22 cellular contexts compared by ENCODE assay signal in the genomic region with DNA sequence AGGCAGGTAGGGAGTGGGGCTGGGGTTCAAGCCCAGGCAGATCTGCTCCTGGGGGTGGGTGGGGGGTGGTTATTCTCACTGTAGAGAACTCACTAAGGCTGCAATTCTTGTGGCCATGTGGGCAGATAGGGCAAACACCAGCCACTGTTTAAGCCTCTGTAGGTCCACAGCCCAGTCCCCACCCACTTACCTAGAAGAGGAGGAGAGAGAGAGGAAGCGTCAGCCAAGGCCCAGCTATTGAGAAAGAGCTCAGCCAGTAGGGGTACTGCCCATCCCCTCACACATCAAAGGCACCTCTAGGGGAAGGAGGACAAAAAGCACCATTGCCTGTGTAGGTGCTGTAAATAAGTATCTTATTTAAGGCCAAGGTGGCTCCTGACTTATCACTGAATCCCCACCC. TPM values are rescaled to one million over a fixed set of nuclear protein-coding genes. Genes with fewer than 3 reads are reported as not detected.
DNase-seq lines count a peak whose midpoint lies in the region; FAIRE-seq and TF ChIP-seq lines count a peak whose summit lies in the region.
"Had no signal": no experiment of that assay in that cellular context is flagged by ENCODE, and none has a peak within 500 bp of the region (broad histone marks: within the 10 kb centered on the region; RNA-seq: fewer than 3 reads in every experiment).

No MANE protein-coding gene starts in this region.

- no peaks in the 10 kb centered on the region for H3K4me1 Mint-ChIP-seq in activated T-helper 1 cell treated with anti-CD3 and anti-CD28 coated beads, Interleukin-12 subunit alpha, Interleukin-12 subunit beta, Interleukin-2, Interleukin-4 antibody, amounts not matched to agents 30 ng/mL and 10 ng/mL and 1 ng/mL, durations not matched to agents 14 hours and 24 hours and 36 hours (ENCODE audit: low read depth)
- H3K4me1 Mint-ChIP-seq: CD14-positive monocyte had no signal

- H3K36me3 Mint-ChIP-seq in activated T-helper 1 cell treated with anti-CD3 and anti-CD28 coated beads, Interleukin-12 subunit alpha, Interleukin-12 subunit beta, Interleukin-2, Interleukin-4 antibody, amounts not matched to agents 30 ng/mL and 10 ng/mL and 1 ng/mL, durations not matched to agents 14 hours and 24 hours and 36 hours (ENCODE audit: low read depth), result no peaks in the 10 kb centered on the region
- H3K36me3 Mint-ChIP-seq: CD14-positive monocyte; CD8-positive, alpha-beta T cell had no signal

- H3K27me3 Mint-ChIP-seq in activated T-helper 1 cell treated with anti-CD3 and anti-CD28 coated beads, Interleukin-12 subunit alpha, Interleukin-12 subunit beta, Interleukin-2, Interleukin-4 antibody, amounts not matched to agents 30 ng/mL and 10 ng/mL and 1 ng/mL, durations not matched to agents 14 hours and 24 hours and 36 hours (ENCODE audit: insufficient read depth), result peaks cover 14% of the 10 kb centered on the region

- H3K9me3 ChIP-seq in prostate gland (no peaks in the 10 kb centered on the region), small intestine (ENCODE audit: control insufficient read depth, low read depth) (no peaks in the 10 kb centered on the region)
- H3K9me3 ChIP-seq: A549, BE2C, HAP-1 had no signal

- no peaks in the 10 kb centered on the region for H3K27me3 ChIP-seq in prostate gland (replicated peaks; ENCODE audit: insufficient read depth)
- H3K27me3 ChIP-seq in small intestine (ENCODE audit: control insufficient read depth in 2 of 2, insufficient read depth in 2 of 2, low read length in 2 of 2), result no peaks in the 10 kb centered on the region
- H3K27me3 ChIP-seq: BE2C had no signal

- no peak overlapping the region for H3K27ac Mint-ChIP-seq in activated T-helper 1 cell treated with anti-CD3 and anti-CD28 coated beads, Interleukin-12 subunit alpha, Interleukin-12 subunit beta, Interleukin-2, Interleukin-4 antibody, amounts not matched to agents 30 ng/mL and 10 ng/mL and 1 ng/mL, durations not matched to agents 14 hours and 24 hours and 36 hours
- H3K27ac Mint-ChIP-seq: CD14-positive monocyte; CD8-positive, alpha-beta T cell; HFFc6 had no signal

- no peak for FAIRE-seq in small intestine (lab: Jason Lieb, UNC)
- FAIRE-seq: A549, D721Med, G401.6, GM12891, H1, HepG2 had no signal

- H3K36me3 ChIP-seq in prostate gland (no peaks in the 10 kb centered on the region), small intestine (ENCODE audit: control insufficient read depth in 2 of 2, insufficient read depth in 2 of 2, low read length in 2 of 2) (no peaks in the 10 kb centered on the region)
- H3K36me3 ChIP-seq: BE2C, HAP-1 had no signal

- H3K4me1 ChIP-seq in prostate gland (replicated peaks) (peaks cover 9% of the 10 kb centered on the region), small intestine (ENCODE audit: control insufficient read depth in 2 of 2, insufficient read depth in 1 of 2, low read depth in 1 of 2, low read length in 1 of 2) (no peaks in the 10 kb centered on the region)
- H3K4me1 ChIP-seq: A549 had no signal

- peak overlapping the region; percentile 25 to 41 for H3K27ac ChIP-seq in prostate gland
- H3K27ac ChIP-seq in small intestine (ENCODE audit: low read depth in 1 of 2, low read length in 1 of 2), result no peak overlapping the region
- H3K27ac ChIP-seq: A549 had no signal

- no peak overlapping the region for H3K4me3 Mint-ChIP-seq in activated T-helper 1 cell treated with anti-CD3 and anti-CD28 coated beads, Interleukin-12 subunit alpha, Interleukin-12 subunit beta, Interleukin-2, Interleukin-4 antibody, amounts not matched to agents 30 ng/mL and 10 ng/mL and 1 ng/mL, durations not matched to agents 14 hours and 24 hours and 36 hours
- H3K4me3 Mint-ChIP-seq: CD14-positive monocyte; CD8-positive, alpha-beta T cell; HFFc6 had no signal

- TF ChIP-seq CTCF in LNCaP clone FGC (IDR thresholded peaks at IDR 0.05; ENCODE audit: control insufficient read depth, extremely low read depth, insufficient read depth) (no peak), prostate gland (IDR thresholded peaks at IDR 0.05) (no peak)

- no peaks in the 10 kb centered on the region for H3K9me3 Mint-ChIP-seq in activated T-helper 1 cell treated with anti-CD3 and anti-CD28 coated beads, Interleukin-12 subunit alpha, Interleukin-12 subunit beta, Interleukin-2, Interleukin-4 antibody, amounts not matched to agents 30 ng/mL and 10 ng/mL and 1 ng/mL, durations not matched to agents 14 hours and 24 hours and 36 hours
- H3K9me3 Mint-ChIP-seq: CD8-positive, alpha-beta T cell; HFFc6 had no signal

- 64% methylated on average over 1 of the region's 1 CpG for WGBS in prostate gland
- 17 to 44% (median 43%) methylated on average over 1 of the region's 1 CpG for WGBS in small intestine, 3 donors

- intact Hi-C loops in prostate gland (cut with DNase I), result no loop called here
- intact Hi-C loops in activated T-helper 1 cell treated with anti-CD3 and anti-CD28 coated beads, Interleukin-12 subunit alpha, Interleukin-12 subunit beta, Interleukin-2, Interleukin-4 antibody, amounts not matched to agents 30 ng/mL and 10 ng/mL and 1 ng/mL, durations not matched to agents 14 hours and 24 hours and 36 hours (cut with micrococcal nuclease), result no loop called here

- H3K4me3 ChIP-seq in LNCaP clone FGC (ENCODE audit: low read depth, low read length) (peak overlapping the region; percentile 28), prostate gland (no peak overlapping the region), small intestine (ENCODE audit: low read depth in 1 of 2, low read length in 2 of 2) (no peak overlapping the region)
- H3K4me3 ChIP-seq: A549, HAP-1 had no signal

- DNase-seq in LNCaP clone FGC (ENCODE audit: low read depth) (no peak), SW480 (ENCODE audit: low spot score) (peak; percentile 39), prostate gland (ENCODE audit: low spot score) (no peak), small intestine (no peak)
- no peak for DNase-seq in stimulated activated naive CD4-positive, alpha-beta T cell treated with Interleukin-2 at 50 U/mL for 16 hours (lab: John Stamatoyannopoulos, UW)
- DNase-seq in activated T-helper 1 cell treated with anti-CD3 and anti-CD28 coated beads, Interleukin-12 subunit alpha, Interleukin-12 subunit beta, Interleukin-2, Interleukin-4 antibody, amounts not matched to agents 30 ng/mL and 10 ng/mL and 1 ng/mL, durations not matched to agents 14 hours and 24 hours and 36 hours (ENCODE audit: low spot score), result no peak
- DNase-seq: BE2C; CD8-positive, alpha-beta T cell; COR-L47; DMS153; DMS79 treated with DMSO at 0.1 percent for 48 hours; EL; HFFc6 had no signal

- TF ChIP-seq POLR2A in prostate gland (IDR thresholded peaks at IDR 0.05), result no peak

RNA-seq across cellular contexts. Expression of gene KRT16, which starts 12.9 kb away (rescaled TPM):
- 1 to 10 TPM; 4.0 to 6.7 TPM for total RNA-seq in prostate gland
- under 1 TPM in 1 of 3 donors, not detected in 2; 0.25 TPM for polyA plus RNA-seq in small intestine
- total RNA-seq in activated T-helper 1 cell treated with anti-CD3 and anti-CD28 coated beads, Interleukin-12 subunit alpha, Interleukin-12 subunit beta, Interleukin-2, Interleukin-4 antibody, amounts not matched to agents 30 ng/mL and 10 ng/mL and 1 ng/mL, durations not matched to agents 14 hours and 24 hours and 36 hours, result not detected in 2 replicates
- total RNA-seq: CD8-positive, alpha-beta T cell; H1; HepG2 had no signal
- polyA plus RNA-seq: AG04450, CD14-positive monocyte, H1, HepG2 had no signal

RNA-seq across cellular contexts. Expression of gene KRT14, which starts 13.0 kb away (rescaled TPM):
- 100 to 1,000 TPM in 1 of 2 donors, 10 to 100 TPM in 1; 28.1 to 298 TPM for total RNA-seq in prostate gland
- polyA plus RNA-seq in small intestine, result 1 to 10 TPM in 2 of 3 donors, under 1 TPM in 1; 0.33 to 2.2 (median 1.1) TPM
- total RNA-seq in activated T-helper 1 cell treated with anti-CD3 and anti-CD28 coated beads, Interleukin-12 subunit alpha, Interleukin-12 subunit beta, Interleukin-2, Interleukin-4 antibody, amounts not matched to agents 30 ng/mL and 10 ng/mL and 1 ng/mL, durations not matched to agents 14 hours and 24 hours and 36 hours, result not detected in 2 replicates
- total RNA-seq: CD8-positive, alpha-beta T cell; H1; HepG2 had no signal
- polyA plus RNA-seq: AG04450, CD14-positive monocyte had no signal

RNA-seq across cellular contexts. Expression of gene KRT17, which starts 24.7 kb away (rescaled TPM):
- 100 to 1,000 TPM; 201 to 360 TPM for total RNA-seq in prostate gland
- polyA plus RNA-seq in small intestine, result 1 to 10 TPM in 2 of 3 donors, not detected in 1; 1.8 to 2.4 TPM
- total RNA-seq in activated T-helper 1 cell treated with anti-CD3 and anti-CD28 coated beads, Interleukin-12 subunit alpha, Interleukin-12 subunit beta, Interleukin-2, Interleukin-4 antibody, amounts not matched to agents 30 ng/mL and 10 ng/mL and 1 ng/mL, durations not matched to agents 14 hours and 24 hours and 36 hours, result 0.24 TPM in 1 of 2 replicates, not detected in the other
- total RNA-seq: CD8-positive, alpha-beta T cell had no signal
- polyA plus RNA-seq: CD14-positive monocyte had no signal

RNA-seq across cellular contexts. Expression of gene KRT9, which starts 27.8 kb away (rescaled TPM):
- total RNA-seq in prostate gland, result not detected
- polyA plus RNA-seq in small intestine, result under 1 TPM in 1 of 3 donors, not detected in 2; 0.15 TPM
- not detected in 2 replicates for total RNA-seq in activated T-helper 1 cell treated with anti-CD3 and anti-CD28 coated beads, Interleukin-12 subunit alpha, Interleukin-12 subunit beta, Interleukin-2, Interleukin-4 antibody, amounts not matched to agents 30 ng/mL and 10 ng/mL and 1 ng/mL, durations not matched to agents 14 hours and 24 hours and 36 hours
- total RNA-seq: CD8-positive, alpha-beta T cell; H1; HepG2; HFFc6 had no signal
- polyA plus RNA-seq: A549, AG04450, CD14-positive monocyte, H1, HepG2 had no signal

Comparison
In these comparisons a context has a peak if more than half of its experiments do, and no peak if none do; other contexts are left out.
1. H3K27ac ChIP-seq: peak in prostate gland (2 of 2); none in small intestine (0 of 2).
2. RNA of gene KRT14, which starts 13.0 kb away (total RNA-seq): 28.1 to 298 TPM in prostate gland; not detected in activated T-helper 1 cell treated with anti-CD3 and anti-CD28 coated beads, Interleukin-12 subunit alpha, Interleukin-12 subunit beta, Interleukin-2, Interleukin-4 antibody, amounts not matched to agents 30 ng/mL and 10 ng/mL and 1 ng/mL, durations not matched to agents 14 hours and 24 hours and 36 hours; every median in the first group is over 10 times any median in the second.
3. RNA of gene KRT17, which starts 24.7 kb away (total RNA-seq): 201 to 360 TPM in prostate gland; 0.24 TPM in activated T-helper 1 cell treated with anti-CD3 and anti-CD28 coated beads, Interleukin-12 subunit alpha, Interleukin-12 subunit beta, Interleukin-2, Interleukin-4 antibody, amounts not matched to agents 30 ng/mL and 10 ng/mL and 1 ng/mL, durations not matched to agents 14 hours and 24 hours and 36 hours; every median in the first group is over 100 times any median in the second.